ENCODE assay signal across 8 cellular contexts in the genomic region with DNA sequence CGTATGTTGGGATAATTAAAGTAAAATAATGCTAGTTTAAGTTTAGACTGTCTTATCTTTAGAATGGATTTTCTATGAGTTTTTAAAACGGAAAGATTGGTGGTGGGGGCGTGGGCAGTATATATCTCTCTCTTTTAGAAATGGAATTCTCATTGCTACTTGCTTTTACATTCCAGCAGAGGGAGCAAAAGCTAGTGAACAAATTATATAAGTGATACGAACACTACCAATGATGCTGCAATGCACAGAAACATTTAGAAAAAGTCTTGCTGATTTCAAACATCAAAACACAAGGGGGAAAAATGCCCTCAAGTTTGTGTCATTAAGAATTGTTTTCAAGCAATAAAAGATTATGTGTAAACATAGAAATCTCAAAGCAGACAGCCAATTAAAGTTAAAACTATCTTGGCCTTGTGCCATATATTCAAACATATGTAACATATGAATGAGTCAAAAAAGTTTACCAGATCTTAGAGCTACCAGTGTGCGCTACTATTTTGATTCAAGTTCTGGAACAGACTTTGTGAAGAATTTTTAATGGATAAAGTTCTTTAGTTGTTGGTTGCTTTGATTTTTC.
DNase-seq lines count a peak whose midpoint lies in the region; ATAC-seq, FAIRE-seq and TF ChIP-seq lines count a peak whose summit lies in the region.
"Had no signal": no experiment of that assay in that cellular context is flagged by ENCODE, and none has a peak within 500 bp of the region (broad histone marks: within the 10 kb centered on the region; RNA-seq: fewer than 3 reads in every experiment).

No MANE protein-coding gene starts in this region.

- H3K27me3 Mint-ChIP-seq in activated CD8-positive, alpha-beta T cell treated with anti-CD3 and anti-CD28 coated beads for 36 hours = no peaks in the 10 kb centered on the region
- H3K27me3 Mint-ChIP-seq: memory B cell had no signal

- POLR2A ChIA-PET in activated CD8-positive, alpha-beta T cell treated with anti-CD3 and anti-CD28 coated beads for 36 hours (lab: Charles Lee) = no interaction called here

- TF ChIP-seq CTCF in activated CD8-positive, alpha-beta T cell treated with anti-CD3 and anti-CD28 coated beads for 36 hours (IDR thresholded peaks at IDR 0.05) = no peak
- TF ChIP-seq CTCF in ascending aorta (IDR thresholded peaks at IDR 0.05) = peak in 1 of 3 experiments; percentile 27

- DNase-seq in HTR-8/SVneo (ENCODE audit: insufficient read length, low spot score) = peak; percentile 22
- DNase-seq in SKM-1 treated with dmso at 0.1 percent for 144 hours (lab: John Stamatoyannopoulos, UW; ENCODE audit: unreplicated experiment) = peak; percentile 11
- peak; percentile 71 for DNase-seq in inferior parietal cortex (ENCODE audit: extremely low spot score)
- no peak for DNase-seq in activated CD8-positive, alpha-beta T cell treated with anti-CD3 and anti-CD28 coated beads for 36 hours
- DNase-seq in ascending aorta (ENCODE audit: low spot score in 2 of 2) = no peak
- DNase-seq in activated effector memory CD4-positive, alpha-beta T cell treated with Interleukin-2 at 50 U/mL for 16 hours = no peak

- H3K27ac ChIP-seq in ascending aorta = no peak overlapping the region

- no peaks in the 10 kb centered on the region for H3K36me3 Mint-ChIP-seq in activated CD8-positive, alpha-beta T cell treated with anti-CD3 and anti-CD28 coated beads for 36 hours (ENCODE audit: low read depth)
- H3K36me3 Mint-ChIP-seq: memory B cell had no signal

- H3K9me3 Mint-ChIP-seq in activated CD8-positive, alpha-beta T cell treated with anti-CD3 and anti-CD28 coated beads for 36 hours = no peaks in the 10 kb centered on the region

- no peak for TF ChIP-seq POLR2A in GM18505 (IDR thresholded peaks at IDR 0.05; ENCODE audit: borderline replicate concordance, extremely low read depth, insufficient read depth, insufficient read length)

- H3K27me3 ChIP-seq in ascending aorta = no peaks in the 10 kb centered on the region

- H3K9me3 ChIP-seq in ascending aorta = no peaks in the 10 kb centered on the region

- intact Hi-C loops in activated CD8-positive, alpha-beta T cell treated with anti-CD3 and anti-CD28 coated beads for 36 hours (cut with micrococcal nuclease) = no loop called here
- intact Hi-C loops in ascending aorta (cut with DNase I) = no loop called here

- CTCF ChIA-PET in activated CD8-positive, alpha-beta T cell treated with anti-CD3 and anti-CD28 coated beads for 36 hours (lab: Charles Lee) = no interaction called here

- no peak overlapping the region for H3K4me3 Mint-ChIP-seq in activated CD8-positive, alpha-beta T cell treated with anti-CD3 and anti-CD28 coated beads for 36 hours
- H3K4me3 Mint-ChIP-seq: memory B cell had no signal

- H3K4me1 ChIP-seq in ascending aorta = no peaks in the 10 kb centered on the region

- H3K36me3 ChIP-seq in ascending aorta = no peaks in the 10 kb centered on the region

- no peak overlapping the region for H3K27ac Mint-ChIP-seq in activated CD8-positive, alpha-beta T cell treated with anti-CD3 and anti-CD28 coated beads for 36 hours
- H3K27ac Mint-ChIP-seq: memory B cell had no signal

- ATAC-seq in GM18505 (IDR thresholded peaks at IDR 0.05; ENCODE audit: unreplicated experiment) = peak; percentile 70
- ATAC-seq in activated CD8-positive, alpha-beta T cell treated with anti-CD3 and anti-CD28 coated beads for 36 hours = no peak

- H3K4me3 ChIP-seq in ascending aorta = no peak overlapping the region

- no peak for FAIRE-seq in HTR-8/SVneo (lab: Jason Lieb, UNC)

- no peaks in the 10 kb centered on the region for H3K4me1 Mint-ChIP-seq in activated CD8-positive, alpha-beta T cell treated with anti-CD3 and anti-CD28 coated beads for 36 hours (ENCODE audit: low read depth)
- H3K4me1 Mint-ChIP-seq: memory B cell had no signal

Comparison
In these comparisons a context has a peak if more than half of its experiments do, and no peak if none do; other contexts are left out.
1. DNase-seq: peak in HTR-8/SVneo (single experiment), SKM-1 treated with dmso at 0.1 percent for 144 hours (single experiment) and inferior parietal cortex (single experiment); none in activated CD8-positive, alpha-beta T cell treated with anti-CD3 and anti-CD28 coated beads for 36 hours (single experiment), ascending aorta (0 of 2) and activated effector memory CD4-positive, alpha-beta T cell treated with Interleukin-2 at 50 U/mL for 16 hours (single experiment).